Comparison of ENCODE assay signal across 25 cellular contexts in the genomic region with DNA sequence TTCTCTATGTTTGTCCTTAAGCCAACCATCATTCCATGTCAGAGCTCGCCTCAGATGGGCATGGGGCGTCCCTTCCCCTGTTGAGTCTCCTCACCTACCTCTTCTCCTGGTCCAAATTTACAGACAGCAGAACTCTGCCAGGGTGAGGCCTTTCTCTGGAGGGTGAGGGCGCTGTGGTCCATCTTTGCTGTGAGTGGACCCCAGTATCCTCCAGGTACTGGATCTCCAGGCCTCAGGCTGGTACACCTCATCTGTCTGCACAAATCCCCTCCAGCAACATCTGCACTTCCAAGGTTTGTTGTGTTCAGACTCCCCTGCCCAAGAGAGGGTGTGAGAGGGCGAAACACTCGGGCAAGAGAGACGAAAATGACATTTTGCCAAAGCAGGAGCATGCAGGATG.
"Had no signal": no experiment of that assay in that cellular context is flagged by ENCODE, and none has a peak within 500 bp of the region (broad histone marks: within the 10 kb centered on the region; RNA-seq: fewer than 3 reads in every experiment).

No MANE protein-coding gene starts in this region.

- H3K27ac ChIP-seq: cardiac muscle cell, hepatocyte, left ventricle myocardium inferior, tibial artery had no signal

- H3K4me3 Mint-ChIP-seq: activated CD4-positive, alpha-beta memory T cell treated with anti-CD3 and anti-CD28 coated beads for 36 hours; activated naive CD8-positive, alpha-beta T cell treated with anti-CD3 and anti-CD28 coated beads for 36 hours; dendritic cell treated with granulocyte-macrophage colony-stimulating factor and Interleukin-4, amounts not matched to agents 40 ng/mL and 50 ng/mL, for 4 days; naive thymus-derived CD4-positive, alpha-beta T cell; stimulated activated effector memory CD8-positive, alpha-beta T cell treated with anti-CD3 and anti-CD28 coated beads, Interleukin-12 subunit alpha, Interleukin-12 subunit beta, amount 100 ng/mL, for 72 hours; stimulated activated naive CD8-positive, alpha-beta T cell treated with anti-CD3 and anti-CD28 coated beads, Interleukin-15, amount 100 ng/mL, for 72 hours; T-helper 1 cell treated with Interleukin-12 subunit alpha and Interleukin-12 subunit beta and Interleukin-4 antibody, amounts not matched to agents 30 μg/mL and 1 μg/mL, for 36 hours had no signal

- H3K4me3 ChIP-seq: cardiac muscle cell, hepatocyte, left ventricle myocardium inferior, tibial artery had no signal

- H2AFZ ChIP-seq: hepatocyte had no signal

- FAIRE-seq: frontal cortex had no signal

- H3K27me3 Mint-ChIP-seq: activated CD4-positive, alpha-beta memory T cell treated with anti-CD3 and anti-CD28 coated beads for 36 hours; activated naive CD8-positive, alpha-beta T cell treated with anti-CD3 and anti-CD28 coated beads for 36 hours; dendritic cell treated with granulocyte-macrophage colony-stimulating factor and Interleukin-4, amounts not matched to agents 40 ng/mL and 50 ng/mL, for 4 days; naive thymus-derived CD4-positive, alpha-beta T cell; progenitor cell of endocrine pancreas; stimulated activated naive CD8-positive, alpha-beta T cell treated with anti-CD3 and anti-CD28 coated beads, Interleukin-15, amount 100 ng/mL, for 72 hours had no signal

- ATAC-seq: naive thymus-derived CD4-positive, alpha-beta T cell; stimulated activated effector memory CD8-positive, alpha-beta T cell treated with anti-CD3 and anti-CD28 coated beads, Interleukin-12 subunit alpha, Interleukin-12 subunit beta, amount 100 ng/mL, for 72 hours; stimulated activated naive CD8-positive, alpha-beta T cell treated with anti-CD3 and anti-CD28 coated beads, Interleukin-15, amount 100 ng/mL, for 72 hours had no signal

- H3K4me1 Mint-ChIP-seq: stimulated activated effector memory CD8-positive, alpha-beta T cell treated with anti-CD3 and anti-CD28 coated beads, Interleukin-12 subunit alpha, Interleukin-12 subunit beta, amount 100 ng/mL, for 72 hours had no signal

- H3K4me2 ChIP-seq: hepatocyte had no signal

- H3K36me3 Mint-ChIP-seq: activated CD4-positive, alpha-beta memory T cell treated with anti-CD3 and anti-CD28 coated beads for 36 hours; activated naive CD8-positive, alpha-beta T cell treated with anti-CD3 and anti-CD28 coated beads for 36 hours; naive thymus-derived CD4-positive, alpha-beta T cell; stimulated activated effector memory CD8-positive, alpha-beta T cell treated with anti-CD3 and anti-CD28 coated beads, Interleukin-12 subunit alpha, Interleukin-12 subunit beta, amount 100 ng/mL, for 72 hours had no signal

- H3K27ac Mint-ChIP-seq: activated CD4-positive, alpha-beta memory T cell treated with anti-CD3 and anti-CD28 coated beads for 36 hours; activated naive CD8-positive, alpha-beta T cell treated with anti-CD3 and anti-CD28 coated beads for 36 hours; dendritic cell treated with granulocyte-macrophage colony-stimulating factor and Interleukin-4, amounts not matched to agents 40 ng/mL and 50 ng/mL, for 4 days; progenitor cell of endocrine pancreas; stimulated activated effector memory CD8-positive, alpha-beta T cell treated with anti-CD3 and anti-CD28 coated beads, Interleukin-12 subunit alpha, Interleukin-12 subunit beta, amount 100 ng/mL, for 72 hours; stimulated activated naive CD8-positive, alpha-beta T cell treated with anti-CD3 and anti-CD28 coated beads, Interleukin-15, amount 100 ng/mL, for 72 hours; T-helper 1 cell treated with Interleukin-12 subunit alpha and Interleukin-12 subunit beta and Interleukin-4 antibody, amounts not matched to agents 30 μg/mL and 1 μg/mL, for 36 hours had no signal

- DNase-seq: activated CD4-positive, alpha-beta memory T cell treated with anti-CD3 and anti-CD28 coated beads for 36 hours; activated CD4-positive, alpha-beta T cell treated with anti-CD3 and anti-CD28 coated beads for 48 hours; activated CD4-positive, CD25-positive, alpha-beta regulatory T cell; activated naive CD4-positive, alpha-beta T cell treated with Interleukin-2 at 50 U/mL for 16 hours; activated naive CD8-positive, alpha-beta T cell treated with anti-CD3 and anti-CD28 coated beads for 36 hours; activated T-cell treated with anti-CD3 and anti-CD28 coated beads, Interleukin-2, amount 50 U/mL, for 48 hours; amygdala; effector CD4-positive, alpha-beta T cell; erythroblast; glutamatergic neuron; kidney glomerular epithelial cell; left ventricle myocardium inferior; naive thymus-derived CD4-positive, alpha-beta T cell; stimulated activated CD4-positive, alpha-beta T cell treated with anti-CD3 and anti-CD28 coated beads, Interleukin-12 subunit alpha, Interleukin-12 subunit beta, amount 100 ng/mL, for 4 hours; stimulated activated CD4-positive, alpha-beta T cell treated with anti-CD3 and anti-CD28 coated beads, Interleukin-1b, Interleukin-23, amount 100 ng/mL, for 48 hours; stimulated activated naive CD8-positive, alpha-beta T cell treated with anti-CD3 and anti-CD28 coated beads, Interleukin-15, amount 100 ng/mL, for 72 hours; T1000; tibial artery had no signal

- H3K79me2 ChIP-seq: hepatocyte had no signal

- H3K36me3 ChIP-seq: cardiac muscle cell, left ventricle myocardium inferior, tibial artery had no signal

- H3K9me3 ChIP-seq: left ventricle myocardium inferior, tibial artery had no signal

- H3K27me3 ChIP-seq: cardiac muscle cell, hepatocyte had no signal

- H3K9me3 Mint-ChIP-seq: activated CD4-positive, alpha-beta memory T cell treated with anti-CD3 and anti-CD28 coated beads for 36 hours; activated naive CD8-positive, alpha-beta T cell treated with anti-CD3 and anti-CD28 coated beads for 36 hours; dendritic cell treated with granulocyte-macrophage colony-stimulating factor and Interleukin-4, amounts not matched to agents 40 ng/mL and 50 ng/mL, for 4 days; naive thymus-derived CD4-positive, alpha-beta T cell; stimulated activated effector memory CD8-positive, alpha-beta T cell treated with anti-CD3 and anti-CD28 coated beads, Interleukin-12 subunit alpha, Interleukin-12 subunit beta, amount 100 ng/mL, for 72 hours; stimulated activated naive CD8-positive, alpha-beta T cell treated with anti-CD3 and anti-CD28 coated beads, Interleukin-15, amount 100 ng/mL, for 72 hours; T-helper 1 cell treated with Interleukin-12 subunit alpha and Interleukin-12 subunit beta and Interleukin-4 antibody, amounts not matched to agents 30 μg/mL and 1 μg/mL, for 36 hours had no signal
